Comparison of ENCODE assay signal across 9 cellular contexts in the genomic region with DNA sequence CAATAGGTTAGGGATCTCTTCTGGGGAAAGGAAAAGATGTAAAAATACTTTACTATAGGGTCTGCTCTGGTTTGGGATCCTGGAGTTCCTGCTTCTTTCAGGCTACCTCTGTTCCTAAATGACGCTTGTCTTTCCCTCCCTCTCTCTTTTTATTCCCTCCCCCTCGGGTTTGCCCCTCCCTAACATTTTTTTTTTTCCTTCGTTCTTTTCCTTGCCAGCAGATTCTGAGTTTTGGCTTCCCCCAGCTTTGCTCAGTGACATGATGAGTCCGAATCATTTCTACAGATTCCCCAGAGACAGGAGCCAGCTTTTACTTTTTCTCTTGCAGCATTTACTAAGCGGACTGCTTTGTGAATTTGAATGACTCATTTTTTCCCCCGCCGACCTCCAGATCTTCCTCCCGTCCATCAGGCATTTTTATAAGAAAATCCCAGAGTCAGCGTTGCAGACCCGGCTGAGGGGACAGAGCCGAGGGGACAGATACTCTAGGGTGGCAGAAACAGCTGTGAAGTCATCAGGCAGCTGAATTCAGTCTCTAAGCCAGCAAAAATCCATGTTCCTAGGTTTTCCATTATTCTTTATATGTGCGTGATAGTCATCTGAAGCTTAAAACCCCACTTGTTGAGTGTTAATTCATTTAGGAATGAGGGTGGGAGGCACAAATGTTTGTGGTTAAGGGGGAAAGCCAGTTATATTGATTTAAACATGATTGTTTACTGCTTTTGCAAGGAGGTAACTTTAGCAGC. TPM values are rescaled to one million over a fixed set of nuclear protein-coding genes. Genes with fewer than 3 reads are reported as not detected.
DNase-seq lines count a peak whose midpoint lies in the region; ATAC-seq and TF ChIP-seq lines count a peak whose summit lies in the region.
"Had no signal": no experiment of that assay in that cellular context is flagged by ENCODE, and none has a peak within 500 bp of the region (broad histone marks: within the 10 kb centered on the region; RNA-seq: fewer than 3 reads in every experiment).

TMEM100 (minus strand) TSS at position 123 of the 746 bp plus-strand sequence. CDS start 1,794 bp downstream, outside the sequence.

- H3K9me3 Mint-ChIP-seq in natural killer cell: no peaks in the 10 kb centered on the region

- H3K27ac ChIP-seq in fibroblast of lung (ENCODE audit: insufficient read depth, low read length): peak within 1 kb of the TSS; percentile 40
- H3K27ac ChIP-seq in neuronal stem cell (replicated peaks; ENCODE audit: low read length): no peak within 1 kb of the TSS
- H3K27ac ChIP-seq in ascending aorta: peak within 1 kb of the TSS in 1 of 2 donors; percentile 12

- H4K91ac ChIP-seq in neuronal stem cell (ENCODE audit: low read depth, low read length, poor library complexity): no peak within 1 kb of the TSS

- H3K9me3 ChIP-seq in fibroblast of lung (ENCODE audit: control insufficient read depth, insufficient read depth, low read depth, low read length): no peaks in the 10 kb centered on the region
- H3K9me3 ChIP-seq in neuronal stem cell (replicated peaks in 1 of 2; ENCODE audit: control insufficient read depth in 2 of 2, insufficient read depth in 1 of 2, low read depth in 1 of 2, low read length in 2 of 2): no peaks in the 10 kb centered on the region
- H3K9me3 ChIP-seq in ascending aorta: no peaks in the 10 kb centered on the region

- no peaks in the 10 kb centered on the region for H3K79me2 ChIP-seq in fibroblast of lung (ENCODE audit: control insufficient read depth, insufficient read depth, low read length)

- no peaks in the 10 kb centered on the region for H3K79me1 ChIP-seq in neuronal stem cell (ENCODE audit: low read depth, low read length)

- intact Hi-C loops in ascending aorta (cut with DNase I) (loop anchor here (10.0 kb wide), 2 partner anchors 438 to 1112 kb away; partner anchors contain the start of genes C17orf67 and DGKE), natural killer cell (cut with micrococcal nuclease) (no loop called here)

- no peak within 1 kb of the TSS for H3K9ac ChIP-seq in fibroblast of lung (ENCODE audit: insufficient read depth, low read length)
- H3K9ac ChIP-seq in neuronal stem cell (ENCODE audit: low read depth, low read length, poor library complexity): no peak within 1 kb of the TSS

- H3K4me3 ChIP-seq in AG09309 (ENCODE audit: control insufficient read depth, low read depth, low read length) (peak within 1 kb of the TSS; percentile 24), fibroblast of lung (replicated peaks in 1 of 4; ENCODE audit: control extremely low read depth in 1 of 4, insufficient read depth in 1 of 4, low read depth in 3 of 4, low read length in 4 of 4) (peak within 1 kb of the TSS; percentile 16 to 59 (median 41)), neuronal stem cell (ENCODE audit: low read length in 2 of 2) (no peak within 1 kb of the TSS), ascending aorta (peak within 1 kb of the TSS in 1 of 2 donors; percentile 47)

- peaks cover 22% of the 10 kb centered on the region for H3K4me1 ChIP-seq in fibroblast of lung (ENCODE audit: control insufficient read depth, extremely low read depth, insufficient read depth, low read length)
- H3K4me1 ChIP-seq in neuronal stem cell (ENCODE audit: control insufficient read depth in 2 of 2, insufficient read depth in 1 of 2, low read depth in 1 of 2, low read length in 2 of 2): peaks cover 4 to 12% of the 10 kb centered on the region in 2 donors
- peaks cover 0 to 13% of the 10 kb centered on the region in 2 donors for H3K4me1 ChIP-seq in ascending aorta

- no peak within 1 kb of the TSS for H2BK12ac ChIP-seq in neuronal stem cell (ENCODE audit: low read length)

- ATAC-seq in HG02970 (IDR thresholded peaks at IDR 0.05; ENCODE audit: low FRiP score, unreplicated experiment) (no peak), HG03159 (IDR thresholded peaks at IDR 0.05; ENCODE audit: unreplicated experiment) (no peak), natural killer cell (no peak)

- H3K36me3 ChIP-seq in fibroblast of lung (ENCODE audit: control insufficient read depth, insufficient read depth, low read length): no peaks in the 10 kb centered on the region
- H3K36me3 ChIP-seq in neuronal stem cell (replicated peaks in 1 of 2; ENCODE audit: control insufficient read depth in 2 of 2, insufficient read depth in 2 of 2, low read length in 2 of 2): no peaks in the 10 kb centered on the region
- no peaks in the 10 kb centered on the region for H3K36me3 ChIP-seq in ascending aorta

- H3K23ac ChIP-seq in neuronal stem cell (ENCODE audit: low read depth, low read length, poor library complexity): no peak within 1 kb of the TSS

- H3K4me1 Mint-ChIP-seq in natural killer cell: no peaks in the 10 kb centered on the region

- peak within 1 kb of the TSS; percentile 33 for H2AFZ ChIP-seq in fibroblast of lung (ENCODE audit: low read length)
- H2AFZ ChIP-seq in neuronal stem cell (ENCODE audit: low read length): peak within 1 kb of the TSS; percentile 76

- no peaks in the 10 kb centered on the region for H3K36me3 Mint-ChIP-seq in natural killer cell

- no peak within 1 kb of the TSS for H3K14ac ChIP-seq in neuronal stem cell (ENCODE audit: low read length)

- no peak within 1 kb of the TSS for H2BK15ac ChIP-seq in neuronal stem cell (ENCODE audit: low read length)

- no peak within 1 kb of the TSS for H4K8ac ChIP-seq in neuronal stem cell (ENCODE audit: low read depth, low read length)

- H2AK5ac ChIP-seq in neuronal stem cell (ENCODE audit: low read depth, low read length): no peak within 1 kb of the TSS

- H3K4me2 ChIP-seq in fibroblast of lung (ENCODE audit: extremely low read depth, insufficient read depth, low read length): peak within 1 kb of the TSS; percentile 55
- no peak within 1 kb of the TSS for H3K4me2 ChIP-seq in neuronal stem cell (ENCODE audit: insufficient read depth, low read length, poor library complexity, severe bottlenecking)

- no peak within 1 kb of the TSS for H3K27ac Mint-ChIP-seq in natural killer cell

- peak; percentile 63 for DNase-seq in AG09309 (ENCODE audit: low read depth)
- DNase-seq in fibroblast of lung (ENCODE audit: low read depth in 2 of 2): peak; percentile 82 to 90
- no peak for DNase-seq in neuronal stem cell (ENCODE audit: low spot score)
- no peak for DNase-seq in ascending aorta (ENCODE audit: low spot score in 2 of 2)
- no peak for DNase-seq in natural killer cell
- DNase-seq: DND-41 had no signal

- TF ChIP-seq CTCF in AG09309 (IDR thresholded peaks at IDR 0.05; ENCODE audit: control insufficient read depth, insufficient read depth, low read depth, low read length, missing control alignments) (no peak), fibroblast of lung (conservative IDR thresholded peaks at IDR 0.05 in 1 of 2, IDR thresholded peaks at IDR 0.05 in 1 of 2; ENCODE audit: low read depth in 1 of 2, low read length in 2 of 2) (no peak), ascending aorta (IDR thresholded peaks at IDR 0.05) (no peak), natural killer cell (IDR thresholded peaks at IDR 0.05) (no peak)

- H3K4ac ChIP-seq in neuronal stem cell (ENCODE audit: low read length): no peak within 1 kb of the TSS

- H3K18ac ChIP-seq in neuronal stem cell (ENCODE audit: low read length): no peak within 1 kb of the TSS

- H4K20me1 ChIP-seq in fibroblast of lung (ENCODE audit: control insufficient read depth, extremely low read depth, insufficient read depth, low read length): no peaks in the 10 kb centered on the region

- no CpG with 5 or more reads among the region's 12 CpGs for WGBS in neuronal stem cell (ENCODE audit: extremely low coverage in 2 of 2, insufficient read length in 2 of 2, insufficient replicate concordance in 1 of 2), 2 donors

- H3K27me3 ChIP-seq in fibroblast of lung (ENCODE audit: control insufficient read depth, insufficient read depth, low read length): no peaks in the 10 kb centered on the region
- H3K27me3 ChIP-seq in neuronal stem cell (ENCODE audit: control insufficient read depth in 3 of 3, insufficient read depth in 3 of 3, low read depth in 1 of 3, low read length in 3 of 3): peaks cover 0 to 66% (median 0%) of the 10 kb centered on the region in 3 experiments
- H3K27me3 ChIP-seq in ascending aorta: no peaks in the 10 kb centered on the region

- H2BK5ac ChIP-seq in neuronal stem cell (ENCODE audit: low read length): no peak within 1 kb of the TSS

- H2BK120ac ChIP-seq in neuronal stem cell (ENCODE audit: low read depth, low read length): no peak within 1 kb of the TSS

- peaks cover 35 to 53% of the 10 kb centered on the region in 2 donors for H3K27me3 Mint-ChIP-seq in natural killer cell (ENCODE audit: low read depth in 2 of 2)

- H3K4me3 Mint-ChIP-seq in natural killer cell: no peak within 1 kb of the TSS

TF ChIP-seq in PFSK-1, 5 proteins besides CTCF, POLR2A, EP300 and RAD21 (continues in another document):
- TF ChIP-seq POLR2AphosphoS5 (IDR thresholded peaks at IDR 0.05; ENCODE audit: low read depth, low read length): peak; percentile 70

RNA-seq across cellular contexts. Expression of gene TMEM100, which starts in this region (rescaled TPM):
- 36.2 TPM for polyA plus RNA-seq in PFSK-1 (2012; ENCODE audit: insufficient read length, low read depth)
- total RNA-seq in fibroblast of lung (1.7 and 2.6 TPM in 2 replicates), ascending aorta (1.7 TPM), natural killer cell (not detected)
- 2.2 and 3.5 TPM in 2 replicates for polyA plus RNA-seq in fibroblast of lung
- 2.3 and 4.0 TPM in 2 replicates for polyA plus RNA-seq in fibroblast of lung (2012)
- polyA minus RNA-seq in fibroblast of lung (ENCODE audit: low replicate concordance): 0.75 and 4.9 TPM in 2 replicates
- 0.89 TPM for polyA plus RNA-seq in neuronal stem cell (2013, experiment 1 of 2)
- polyA plus RNA-seq in neuronal stem cell (2013, experiment 2 of 2): 1.1 TPM

Comparison
In these comparisons a context has a peak if more than half of its experiments do, and no peak if none do; other contexts are left out.
1. DNase-seq: peak in AG09309 (single experiment) and fibroblast of lung (2 of 2); none in neuronal stem cell (single experiment), ascending aorta (0 of 2) and natural killer cell (single experiment).
2. H3K4me3 ChIP-seq: peak in AG09309 (single experiment) and fibroblast of lung (4 of 4); none in neuronal stem cell (0 of 2).